In the genomic region with DNA sequence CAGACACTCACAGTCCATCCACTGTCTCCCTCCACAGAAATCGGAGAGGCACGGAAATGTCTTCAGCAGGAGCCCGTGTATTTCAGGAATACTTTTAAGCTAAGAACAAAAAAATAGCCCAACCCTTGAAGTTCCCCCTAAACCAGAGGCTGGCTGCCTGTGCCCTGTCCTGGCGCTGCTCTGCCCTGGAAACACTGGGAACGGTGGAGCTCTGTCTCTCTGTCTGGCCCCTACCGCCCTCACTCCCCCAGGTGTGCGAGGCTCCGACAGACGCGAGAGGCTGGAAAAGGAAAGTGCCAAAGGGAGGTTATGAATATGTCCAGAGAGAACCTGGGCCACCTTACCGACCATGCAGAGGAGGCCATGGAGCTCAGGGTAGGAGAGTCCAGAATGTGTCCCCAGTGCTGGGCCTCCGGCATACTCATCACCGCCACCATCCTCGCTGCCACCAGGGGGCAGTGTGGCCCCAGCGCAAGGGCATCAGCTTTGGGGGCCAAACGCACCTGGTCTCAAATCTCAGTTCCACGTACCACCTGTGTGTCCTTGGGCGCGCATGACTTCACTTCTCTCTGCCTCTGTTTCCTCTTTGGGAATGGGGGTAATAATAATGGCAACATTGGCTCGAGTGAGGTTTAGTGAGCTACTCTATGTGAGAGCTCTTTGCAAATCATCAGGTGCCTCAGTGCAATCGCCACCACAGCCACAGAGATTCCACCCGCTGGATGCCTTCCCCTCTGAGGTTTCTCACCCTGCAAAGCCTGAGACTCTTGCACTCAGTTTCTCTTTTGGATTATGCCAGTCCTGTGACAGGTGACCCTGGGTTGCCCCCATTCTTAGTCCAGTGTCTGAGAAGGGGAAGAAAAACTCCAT, we compare ENCODE assay signal across 8 cellular contexts. TPM values are rescaled to one million over a fixed set of nuclear protein-coding genes. Genes with fewer than 3 reads are reported as not detected.
DNase-seq lines count a peak whose midpoint lies in the region; ATAC-seq and TF ChIP-seq lines count a peak whose summit lies in the region.

No MANE protein-coding gene starts in this region.

- TF ChIP-seq CTCF in CD14-positive monocyte (IDR thresholded peaks at IDR 0.05) (peak; percentile 96), GM20000 (IDR thresholded peaks at IDR 0.05; ENCODE audit: extremely low read depth, missing control alignments) (peak; percentile 60), cardiac muscle cell (IDR thresholded peaks at IDR 0.05; ENCODE audit: low read depth, low read length) (peak; percentile 98), psoas muscle (IDR thresholded peaks at IDR 0.05) (peak; percentile 92)

- H3K27me3 ChIP-seq in cardiac muscle cell: peaks cover 5% of the 10 kb centered on the region
- peaks cover 0 to 14% (median 0%) of the 10 kb centered on the region in 3 donors for H3K27me3 ChIP-seq in psoas muscle (ENCODE audit: insufficient read depth in 3 of 3, low read length in 2 of 3)
- H3K27me3 ChIP-seq in aorta (ENCODE audit: control insufficient read depth in 1 of 2, insufficient read depth in 2 of 2, low read length in 1 of 2): no peaks in the 10 kb centered on the region

- H3K4me3 Mint-ChIP-seq in CD14-positive monocyte: peak overlapping the region in 1 of 2 donors; percentile 37

- DNase-seq in CD14-positive monocyte (ENCODE audit: low spot score): no peak
- peak; percentile 78 for DNase-seq in GM20000 (ENCODE audit: low spot score)
- DNase-seq in RPMI8226: peak; percentile 80
- peak; percentile 57 for DNase-seq in activated gamma-delta T cell (lab: John Stamatoyannopoulos, UW)
- DNase-seq in cardiac muscle cell (ENCODE audit: low read depth in 1 of 2, low spot score in 1 of 2): peak; percentile 49 to 60
- DNase-seq in psoas muscle: peak; percentile 69 to 76
- peak; percentile 73 to 90 for DNase-seq in aorta

- H3K9me3 ChIP-seq in cardiac muscle cell (ENCODE audit: low read depth): no peaks in the 10 kb centered on the region
- H3K9me3 ChIP-seq in psoas muscle: no peaks in the 10 kb centered on the region
- H3K9me3 ChIP-seq in aorta (ENCODE audit: control insufficient read depth, low read length): no peaks in the 10 kb centered on the region

- H3K36me3 ChIP-seq in cardiac muscle cell (no peaks in the 10 kb centered on the region), psoas muscle (ENCODE audit: insufficient read depth in 1 of 2, low read depth in 1 of 2) (no peaks in the 10 kb centered on the region), aorta (ENCODE audit: control insufficient read depth in 1 of 2, insufficient read depth in 2 of 2, low read length in 1 of 2) (no peaks in the 10 kb centered on the region)

- intact Hi-C loops in CD14-positive monocyte (cut with micrococcal nuclease): loop anchor here (1.0 to 5.0 kb wide), 2 partner anchors 65 to 107 kb away; no protein-coding TSS in a partner anchor
- intact Hi-C loops in psoas muscle (cut with DNase I): loop anchor here (1.0 to 10.0 kb wide), 3 partner anchors 62 to 244 kb away; no protein-coding TSS in a partner anchor
- intact Hi-C loops in aorta (cut with DNase I): loop anchor here in 1 of 2 donors (5.0 kb wide), 1 partner anchor 57 kb away; no protein-coding TSS in a partner anchor

- H3K9me3 Mint-ChIP-seq in CD14-positive monocyte: peaks cover 0 to 2% (median 0%) of the 10 kb centered on the region in 7 donors

- no peaks in the 10 kb centered on the region for H3K36me3 Mint-ChIP-seq in CD14-positive monocyte

- H3K4me1 Mint-ChIP-seq in CD14-positive monocyte: peaks cover 26% of the 10 kb centered on the region

- H3K27ac Mint-ChIP-seq in CD14-positive monocyte: no peak overlapping the region

- H3K27ac ChIP-seq in cardiac muscle cell: no peak overlapping the region
- H3K27ac ChIP-seq in psoas muscle: no peak overlapping the region
- H3K27ac ChIP-seq in aorta (ENCODE audit: low read depth in 1 of 2, low read length in 2 of 2): no peak overlapping the region

- 31 to 34% (median 31%) methylated on average over 22 of the region's 22 CpGs for WGBS in psoas muscle, 3 donors
- 33 to 34% methylated on average over 22 of the region's 22 CpGs for WGBS in aorta, 2 donors

- H3K4me3 ChIP-seq in cardiac muscle cell: no peak overlapping the region
- H3K4me3 ChIP-seq in psoas muscle: no peak overlapping the region
- H3K4me3 ChIP-seq in aorta (ENCODE audit: low read length in 2 of 2): no peak overlapping the region

- ATAC-seq in psoas muscle (peak; percentile 65 to 80 (median 71)), aorta (ENCODE audit: low FRiP score) (peak; percentile 64), HG03097 (IDR thresholded peaks at IDR 0.05; ENCODE audit: low FRiP score, unreplicated experiment) (no peak)

- peaks cover under 1% of the 10 kb centered on the region for H3K4me1 ChIP-seq in cardiac muscle cell (ENCODE audit: low read depth)
- H3K4me1 ChIP-seq in psoas muscle: peaks cover 3% of the 10 kb centered on the region
- H3K4me1 ChIP-seq in aorta (ENCODE audit: control insufficient read depth in 1 of 2, insufficient read depth in 2 of 2, low read length in 2 of 2): no peaks in the 10 kb centered on the region

- H3K27me3 Mint-ChIP-seq in CD14-positive monocyte (ENCODE audit: low read depth in 3 of 3): peaks cover 12 to 14% (median 13%) of the 10 kb centered on the region in 3 donors

RNA-seq across cellular contexts. Expression of a gene that starts 10.4 kb away (rescaled TPM):
- polyA plus RNA-seq in CD14-positive monocyte: under 1 TPM in 1 of 2 donors, not detected in 1; 0.13 TPM
- total RNA-seq in cardiac muscle cell: not detected in 2 replicates
- 0.07 TPM in 1 of 2 replicates, not detected in the other for polyA plus RNA-seq in cardiac muscle cell
- total RNA-seq in psoas muscle: 10 to 100 TPM; 10.7 to 17.7 (median 12.3) TPM
- polyA plus RNA-seq in psoas muscle: 1 to 10 TPM; 1.2 to 5.6 (median 1.7) TPM
- total RNA-seq in aorta: 100 to 1,000 TPM in 1 of 2 donors, 10 to 100 TPM in 1; 82.4 to 144 TPM
- polyA plus RNA-seq in aorta: 10 to 100 TPM in 1 of 2 donors, 1 to 10 TPM in 1; 3.3 to 14.1 TPM

RNA-seq across cellular contexts. Expression of a gene that starts 43.8 kb away (rescaled TPM):
- not detected for polyA plus RNA-seq in CD14-positive monocyte
- not detected in 2 replicates for total RNA-seq in cardiac muscle cell
- not detected in 2 replicates for polyA plus RNA-seq in cardiac muscle cell
- not detected for total RNA-seq in psoas muscle
- polyA plus RNA-seq in psoas muscle: not detected
- not detected for total RNA-seq in aorta
- under 1 TPM in 1 of 2 donors, not detected in 1; 0.88 TPM for polyA plus RNA-seq in aorta
